14 cellular contexts compared by ENCODE assay signal in genomic region chr9:82148849-82149544, GRCh38.
DNase-seq lines count a peak whose midpoint lies in the region; ATAC-seq and TF ChIP-seq lines count a peak whose summit lies in the region.
"Had no signal": no experiment of that assay in that cellular context is flagged by ENCODE, and none has a peak within 500 bp of the region (broad histone marks: within the 10 kb centered on the region; RNA-seq: fewer than 3 reads in every experiment).

No MANE protein-coding gene starts in this region.

- no peaks in the 10 kb centered on the region for H3K9me3 Mint-ChIP-seq in glutamatergic neuron (ENCODE audit: unreplicated experiment)
- no peaks in the 10 kb centered on the region for H3K9me3 Mint-ChIP-seq in activated naive CD8-positive, alpha-beta T cell treated with anti-CD3 and anti-CD28 coated beads, Interleukin-2, amount 50 U/mL, for 24 hours
- H3K9me3 Mint-ChIP-seq: CD4-positive, alpha-beta T cell had no signal

- H3K27ac Mint-ChIP-seq in glutamatergic neuron (ENCODE audit: unreplicated experiment): peak overlapping the region; percentile 89
- no peak overlapping the region for H3K27ac Mint-ChIP-seq in activated naive CD8-positive, alpha-beta T cell treated with anti-CD3 and anti-CD28 coated beads, Interleukin-2, amount 50 U/mL, for 24 hours
- H3K27ac Mint-ChIP-seq: CD4-positive, alpha-beta T cell; IgD-negative memory B cell had no signal

- no peaks in the 10 kb centered on the region for H3K36me3 Mint-ChIP-seq in glutamatergic neuron (ENCODE audit: unreplicated experiment)
- no peaks in the 10 kb centered on the region for H3K36me3 Mint-ChIP-seq in activated naive CD8-positive, alpha-beta T cell treated with anti-CD3 and anti-CD28 coated beads, Interleukin-2, amount 50 U/mL, for 24 hours (ENCODE audit: low read depth)
- H3K36me3 Mint-ChIP-seq: IgD-negative memory B cell had no signal

- peak overlapping the region; percentile 39 for H3K4me3 Mint-ChIP-seq in glutamatergic neuron (ENCODE audit: unreplicated experiment)
- no peak overlapping the region for H3K4me3 Mint-ChIP-seq in activated naive CD8-positive, alpha-beta T cell treated with anti-CD3 and anti-CD28 coated beads, Interleukin-2, amount 50 U/mL, for 24 hours
- H3K4me3 Mint-ChIP-seq: CD4-positive, alpha-beta T cell; IgD-negative memory B cell had no signal

- ATAC-seq in HG03354 (IDR thresholded peaks at IDR 0.05; ENCODE audit: poor library complexity, severe bottlenecking, unreplicated experiment): no peak
- no peak for ATAC-seq in activated naive CD8-positive, alpha-beta T cell treated with anti-CD3 and anti-CD28 coated beads, Interleukin-2, amount 50 U/mL, for 24 hours
- ATAC-seq: gastrocnemius medialis, GM12878 had no signal

- no peaks in the 10 kb centered on the region for H3K27me3 ChIP-seq in H7 (ENCODE audit: control insufficient read depth, insufficient read depth, low read length)
- H3K27me3 ChIP-seq: gastrocnemius medialis, tibial artery had no signal

- peaks cover 2% of the 10 kb centered on the region for H3K27me3 Mint-ChIP-seq in glutamatergic neuron (ENCODE audit: unreplicated experiment)
- peaks cover 1% of the 10 kb centered on the region for H3K27me3 Mint-ChIP-seq in activated naive CD8-positive, alpha-beta T cell treated with anti-CD3 and anti-CD28 coated beads, Interleukin-2, amount 50 U/mL, for 24 hours
- H3K27me3 Mint-ChIP-seq: CD4-positive, alpha-beta T cell had no signal

- H3K4me1 Mint-ChIP-seq in glutamatergic neuron (ENCODE audit: low read depth, unreplicated experiment): peaks cover 35% of the 10 kb centered on the region
- peaks cover 2% of the 10 kb centered on the region for H3K4me1 Mint-ChIP-seq in activated naive CD8-positive, alpha-beta T cell treated with anti-CD3 and anti-CD28 coated beads, Interleukin-2, amount 50 U/mL, for 24 hours

- no peak for TF ChIP-seq CTCF in glutamatergic neuron (IDR thresholded peaks at IDR 0.05; ENCODE audit: partially characterized antibody, unreplicated experiment)

- no peaks in the 10 kb centered on the region for H3K36me3 ChIP-seq in H7 (replicated peaks; ENCODE audit: control insufficient read depth, insufficient read depth, low read length)
- H3K36me3 ChIP-seq: gastrocnemius medialis, tibial artery had no signal

- peak; percentile 43 for DNase-seq in AG08396 (ENCODE audit: low spot score)
- peak; percentile 48 for DNase-seq in H4 (ENCODE audit: low spot score)
- no peak for DNase-seq in glutamatergic neuron
- DNase-seq in GM19240 (ENCODE audit: insufficient read length, low spot score): no peak
- no peak for DNase-seq in H7
- no peak for DNase-seq in activated naive CD8-positive, alpha-beta T cell treated with anti-CD3 and anti-CD28 coated beads, Interleukin-2, amount 50 U/mL, for 24 hours
- DNase-seq: CD4-positive, alpha-beta T cell; gastrocnemius medialis; tibial artery had no signal

- no peak overlapping the region for H3K4me3 ChIP-seq in H7 (ENCODE audit: insufficient read depth, low read depth, low read length)
- H3K4me3 ChIP-seq: gastrocnemius medialis, GM12878, lung, tibial artery had no signal

TF ChIP-seq in PFSK-1, 5 proteins besides CTCF, POLR2A, EP300 and RAD21:
- TF ChIP-seq POLR2AphosphoS5 (IDR thresholded peaks at IDR 0.05; ENCODE audit: low read depth, low read length): 0 out of 2 replicates have a peak, but pooled peaks have one; percentile 44
- no peak for TF ChIP-seq FOXP2 (optimal IDR thresholded peaks at IDR 0.05; ENCODE audit: borderline replicate concordance, extremely low read depth, extremely low read length, insufficient read depth)

Comparison
In these comparisons a context has a peak if more than half of its experiments do, and no peak if none do; other contexts are left out.
1. DNase-seq: peak in AG08396 (single experiment) and H4 (single experiment); none in glutamatergic neuron (single experiment), GM19240 (single experiment), H7 (single experiment) and activated naive CD8-positive, alpha-beta T cell treated with anti-CD3 and anti-CD28 coated beads, Interleukin-2, amount 50 U/mL, for 24 hours (single experiment).